29 cellular contexts compared by ENCODE assay signal in genomic region chr2:240576036-240576435, GRCh38.
"Had no signal": no experiment of that assay in that cellular context is flagged by ENCODE, and none has a peak within 500 bp of the region (broad histone marks: within the 10 kb centered on the region; RNA-seq: fewer than 3 reads in every experiment).

No MANE protein-coding gene starts in this region.

- DNase-seq: activated CD4-positive, alpha-beta T cell treated with anti-CD3 and anti-CD28 coated beads for 36 hours; activated CD4-positive, alpha-beta T cell treated with anti-CD3 and anti-CD28 coated beads, Interleukin-2, amount 10 ng/mL, durations not matched to agents 7 days and 5 days; activated CD4-positive, alpha-beta T cell treated with anti-CD3 and anti-CD28 coated beads, Interleukin-2, amount 50 U/mL, for 48 hours; activated CD8-positive, alpha-beta memory T cell treated with anti-CD3 and anti-CD28 coated beads, Interleukin-2, amount 50 U/mL, for 4 hours; activated effector memory CD4-positive, alpha-beta T cell treated with anti-CD3 and anti-CD28 coated beads, Interleukin-2, amount 50 U/mL, for 16 hours; activated naive CD4-positive, alpha-beta T cell; activated T-cell treated with anti-CD3 and anti-CD28 coated beads, Interleukin-2, amount 50 U/mL, for 72 hours; adrenal gland; body of pancreas; caudate nucleus; Karpas-422; KBM-7; NCI-H1105; NCI-H1417 treated with DMSO at 0.1 percent for 48 hours; NCI-H1930; NCI-H2081 treated with DMSO at 0.1 percent for 48 hours; NCI-H345; NCI-H524 treated with DMSO at 0.1 percent for 48 hours; SHP77 treated with DMSO at 0.1 percent for 48 hours; SK-N-SH had no signal

- H3K27me3 Mint-ChIP-seq: activated CD4-positive, alpha-beta T cell treated with anti-CD3 and anti-CD28 coated beads for 36 hours; activated CD4-positive, alpha-beta T cell treated with anti-CD3 and anti-CD28 coated beads, Interleukin-2, amount 10 ng/mL, durations not matched to agents 7 days and 5 days; activated naive CD4-positive, alpha-beta T cell treated with anti-CD3 and anti-CD28 coated beads, Interleukin-2, amount 50 U/mL, for 24 hours; activated T-helper 17 cell treated with anti-CD3 and anti-CD28 coated beads, Interleukin-2, amount 50 U/mL, for 72 hours had no signal

- H3K27ac Mint-ChIP-seq: activated CD4-positive, alpha-beta T cell treated with anti-CD3 and anti-CD28 coated beads for 36 hours; activated CD4-positive, alpha-beta T cell treated with anti-CD3 and anti-CD28 coated beads, Interleukin-2, amount 10 ng/mL, durations not matched to agents 7 days and 5 days; activated naive CD4-positive, alpha-beta T cell treated with anti-CD3 and anti-CD28 coated beads, Interleukin-2, amount 50 U/mL, for 24 hours; activated T-cell treated with anti-CD3 and anti-CD28 coated beads, Interleukin-2, amount 50 U/mL, for 72 hours; activated T-helper 17 cell treated with anti-CD3 and anti-CD28 coated beads, Interleukin-2, amount 50 U/mL, for 72 hours; T-helper 1 cell treated with Interleukin-12 subunit alpha and Interleukin-12 subunit beta and Interleukin-4 antibody, amounts not matched to agents 30 μg/mL and 1 μg/mL, for 36 hours; T-helper 2 cell treated with Interferon-gamma antibody and Interleukin-4, amounts not matched to agents 5 μg/mL and 100 μg/mL, for 36 hours; WTC11 had no signal

- ATAC-seq: activated CD4-positive, alpha-beta T cell treated with anti-CD3 and anti-CD28 coated beads for 36 hours; activated CD4-positive, CD25-positive, alpha-beta regulatory T cell treated with anti-CD3 and anti-CD28 coated beads, Interleukin-2, amount 50 U/mL, for 24 hours; activated T-cell treated with anti-CD3 and anti-CD28 coated beads, Interleukin-2, amount 50 U/mL, for 72 hours; activated T-helper 17 cell treated with anti-CD3 and anti-CD28 coated beads, Interleukin-2, amount 50 U/mL, for 72 hours; body of pancreas; Panc1; WTC11 had no signal

- H3K4me3 ChIP-seq: adrenal gland, body of pancreas, breast epithelium, SJSA1 had no signal

- H3K27me3 ChIP-seq: adrenal gland, body of pancreas, breast epithelium, SJSA1 had no signal

- H3K4me3 Mint-ChIP-seq: activated CD4-positive, alpha-beta T cell treated with anti-CD3 and anti-CD28 coated beads for 36 hours; activated CD4-positive, alpha-beta T cell treated with anti-CD3 and anti-CD28 coated beads, Interleukin-2, amount 10 ng/mL, durations not matched to agents 7 days and 5 days; activated naive CD4-positive, alpha-beta T cell treated with anti-CD3 and anti-CD28 coated beads, Interleukin-2, amount 50 U/mL, for 24 hours; activated T-cell treated with anti-CD3 and anti-CD28 coated beads, Interleukin-2, amount 50 U/mL, for 72 hours; activated T-helper 17 cell treated with anti-CD3 and anti-CD28 coated beads, Interleukin-2, amount 50 U/mL, for 72 hours; T-helper 1 cell treated with Interleukin-12 subunit alpha and Interleukin-12 subunit beta and Interleukin-4 antibody, amounts not matched to agents 30 μg/mL and 1 μg/mL, for 36 hours; T-helper 2 cell treated with Interferon-gamma antibody and Interleukin-4, amounts not matched to agents 5 μg/mL and 100 μg/mL, for 36 hours; WTC11 had no signal

- H3K36me3 Mint-ChIP-seq: activated naive CD4-positive, alpha-beta T cell treated with anti-CD3 and anti-CD28 coated beads, Interleukin-2, amount 50 U/mL, for 24 hours; WTC11 had no signal

- H3K9me3 Mint-ChIP-seq: activated naive CD4-positive, alpha-beta T cell treated with anti-CD3 and anti-CD28 coated beads, Interleukin-2, amount 50 U/mL, for 24 hours; activated T-cell treated with anti-CD3 and anti-CD28 coated beads, Interleukin-2, amount 50 U/mL, for 72 hours; activated T-helper 17 cell treated with anti-CD3 and anti-CD28 coated beads, Interleukin-2, amount 50 U/mL, for 72 hours; T-helper 1 cell treated with Interleukin-12 subunit alpha and Interleukin-12 subunit beta and Interleukin-4 antibody, amounts not matched to agents 30 μg/mL and 1 μg/mL, for 36 hours; T-helper 2 cell treated with Interferon-gamma antibody and Interleukin-4, amounts not matched to agents 5 μg/mL and 100 μg/mL, for 36 hours; WTC11 had no signal

- H3K36me3 ChIP-seq: breast epithelium had no signal

- H3K27ac ChIP-seq: adrenal gland, body of pancreas, breast epithelium, SJSA1 had no signal

- H3K9me3 ChIP-seq: adrenal gland, body of pancreas, breast epithelium, SJSA1, SK-N-SH had no signal
